11 cellular contexts compared by ENCODE assay signal in the genomic region with DNA sequence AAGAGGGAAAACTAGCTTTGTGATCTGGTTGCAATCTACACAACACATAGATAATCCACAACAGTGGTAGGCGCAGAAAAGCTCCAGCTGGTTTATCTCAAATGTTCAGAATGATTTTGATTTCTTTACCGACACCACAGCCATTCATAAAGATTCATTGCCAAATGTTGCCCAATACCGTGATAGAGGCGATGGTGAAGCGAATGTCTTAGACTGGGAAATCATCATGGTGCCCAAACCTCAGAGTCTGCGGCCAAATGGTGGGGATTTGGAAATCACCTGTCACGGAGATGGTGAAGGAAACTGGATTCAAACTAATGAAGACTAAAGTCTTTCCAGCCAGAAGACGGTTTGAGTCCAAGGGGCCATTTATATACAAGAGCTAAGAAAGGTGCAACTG.
"Had no signal": no experiment of that assay in that cellular context is flagged by ENCODE, and none has a peak within 500 bp of the region (broad histone marks: within the 10 kb centered on the region; RNA-seq: fewer than 3 reads in every experiment).

No MANE protein-coding gene starts in this region.

- H3K36me3 ChIP-seq: esophagus muscularis mucosa, left lung, transverse colon had no signal

- H3K36me3 Mint-ChIP-seq: activated CD4-positive, alpha-beta memory T cell treated with anti-CD3 and anti-CD28 coated beads for 36 hours; activated naive CD4-positive, alpha-beta T cell treated with anti-CD3 and anti-CD28 coated beads, Interleukin-2, amount 50 U/mL, for 72 hours; stimulated activated effector memory CD8-positive, alpha-beta T cell treated with anti-CD3 and anti-CD28 coated beads, Interleukin-12 subunit alpha, Interleukin-12 subunit beta, amount 100 ng/mL, for 72 hours had no signal

- H3K4me3 Mint-ChIP-seq: activated CD4-positive, alpha-beta memory T cell treated with anti-CD3 and anti-CD28 coated beads for 36 hours; activated T-cell treated with anti-CD3 and anti-CD28 coated beads, Interleukin-2, amount 50 U/mL, for 4 hours; stimulated activated effector memory CD8-positive, alpha-beta T cell treated with anti-CD3 and anti-CD28 coated beads, Interleukin-12 subunit alpha, Interleukin-12 subunit beta, amount 100 ng/mL, for 72 hours had no signal

- ATAC-seq: activated naive CD4-positive, alpha-beta T cell treated with anti-CD3 and anti-CD28 coated beads, Interleukin-2, amount 50 U/mL, for 72 hours; activated T-cell treated with anti-CD3 and anti-CD28 coated beads, Interleukin-2, amount 50 U/mL, for 4 hours; left lung; stimulated activated effector memory CD8-positive, alpha-beta T cell treated with anti-CD3 and anti-CD28 coated beads, Interleukin-12 subunit alpha, Interleukin-12 subunit beta, amount 100 ng/mL, for 72 hours had no signal

- H3K9me3 ChIP-seq: esophagus muscularis mucosa, left lung, transverse colon had no signal

- H3K27ac Mint-ChIP-seq: activated CD4-positive, alpha-beta memory T cell treated with anti-CD3 and anti-CD28 coated beads for 36 hours; activated naive CD4-positive, alpha-beta T cell treated with anti-CD3 and anti-CD28 coated beads, Interleukin-2, amount 50 U/mL, for 72 hours; stimulated activated effector memory CD8-positive, alpha-beta T cell treated with anti-CD3 and anti-CD28 coated beads, Interleukin-12 subunit alpha, Interleukin-12 subunit beta, amount 100 ng/mL, for 72 hours had no signal

- H3K27ac ChIP-seq: left lung, skin epidermis, transverse colon had no signal

- H3K4me1 Mint-ChIP-seq: stimulated activated effector memory CD8-positive, alpha-beta T cell treated with anti-CD3 and anti-CD28 coated beads, Interleukin-12 subunit alpha, Interleukin-12 subunit beta, amount 100 ng/mL, for 72 hours had no signal

- H3K4me3 ChIP-seq: esophagus muscularis mucosa, left lung, skin epidermis, transverse colon had no signal

- DNase-seq: activated CD4-positive, alpha-beta memory T cell treated with anti-CD3 and anti-CD28 coated beads for 36 hours; activated effector memory CD4-positive, alpha-beta T cell treated with anti-CD3 and anti-CD28 coated beads, Interleukin-2, amount 50 U/mL, for 16 hours; activated T-cell treated with anti-CD3 and anti-CD28 coated beads, Interleukin-2, amount 50 U/mL, for 4 hours; left lung; mesenchymal stem cell; T-helper 9 cell; transverse colon had no signal
